ENCODE assay signal across 8 cellular contexts in the genomic region with DNA sequence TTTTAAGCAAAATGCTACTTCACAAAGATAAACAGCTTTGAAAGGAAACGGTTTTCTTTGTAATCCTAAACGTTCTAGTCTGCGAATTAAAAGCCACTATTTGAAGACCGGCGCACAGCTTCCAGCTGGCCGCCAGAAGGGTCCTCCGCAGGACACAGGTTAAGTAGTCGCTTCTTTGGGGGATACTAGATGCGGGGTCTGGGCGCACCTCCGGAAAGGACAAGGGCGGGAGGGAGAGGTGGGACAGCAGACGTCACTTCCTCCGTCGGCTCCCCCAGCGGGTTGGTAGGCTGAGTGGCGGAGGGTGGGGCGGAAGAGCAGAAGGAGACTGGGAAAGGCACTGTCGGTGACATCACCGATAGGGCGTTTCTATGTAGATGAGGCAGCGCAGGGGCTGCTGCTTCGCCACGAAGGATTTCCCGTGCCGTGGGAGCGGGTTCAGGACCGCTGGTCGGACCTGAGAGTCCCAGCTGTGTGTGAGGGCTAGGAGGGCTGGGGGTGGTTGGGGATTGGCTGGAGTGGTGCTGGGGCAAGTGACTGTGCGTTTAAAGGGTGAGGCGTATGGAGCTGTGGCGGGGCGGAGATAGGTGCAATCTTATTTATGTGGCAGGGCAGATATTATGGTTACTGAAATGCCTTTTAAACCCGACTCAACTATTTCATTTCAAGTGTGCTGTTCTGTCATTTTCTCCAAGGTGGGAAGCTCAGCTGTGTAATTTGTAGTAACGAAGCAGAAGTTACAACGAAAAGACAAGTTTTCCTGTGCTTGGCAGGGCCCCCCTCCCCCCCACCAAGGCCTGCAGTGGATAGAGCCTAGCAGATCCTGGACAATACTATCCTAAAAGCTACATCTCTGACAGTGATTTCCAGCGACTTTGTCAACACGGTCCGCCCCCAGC.
DNase-seq lines count a peak whose midpoint lies in the region; ATAC-seq and TF ChIP-seq lines count a peak whose summit lies in the region.
"Not testable (repeated sequence)": the region's sequence is repeated elsewhere in the genome, so short reads cannot be mapped to it uniquely, and the experiment has no call there.

No MANE protein-coding gene starts in this region.

- ATAC-seq in GM18517 (IDR thresholded peaks at IDR 0.05; ENCODE audit: unreplicated experiment) (peak; percentile 91), HG02970 (IDR thresholded peaks at IDR 0.05; ENCODE audit: low FRiP score, unreplicated experiment) (peak; percentile 83)

- H3K4me3 ChIP-seq in left ventricle myocardium inferior = peak overlapping the region; percentile 68

- not testable (repeated sequence) for H3K36me3 ChIP-seq in left ventricle myocardium inferior

- intact Hi-C loops in left ventricle myocardium inferior (cut with micrococcal nuclease) = not testable (repeated sequence)

- DNase-seq in A172 (ENCODE audit: low spot score) = peak; percentile 99
- peak; percentile 98 for DNase-seq in NCI-H1694 (lab: John Stamatoyannopoulos, UW)
- DNase-seq in T follicular helper cell (ENCODE audit: low read depth) = peak; percentile 20
- peak in 53 of 58 donors; percentile 11 to 85 (median 56) for DNase-seq in anterior cingulate cortex (lab: John Stamatoyannopoulos, UW)
- peak; percentile 58 for DNase-seq in left ventricle myocardium inferior
- DNase-seq in pons (ENCODE audit: low spot score) = peak; percentile 97

- TF ChIP-seq CTCF in left ventricle myocardium inferior (IDR thresholded peaks at IDR 0.05; ENCODE audit: borderline replicate concordance) = not testable (repeated sequence)

- H3K9me3 ChIP-seq in left ventricle myocardium inferior (replicated peaks) = not testable (repeated sequence)

- peak overlapping the region; percentile 94 for H3K27ac ChIP-seq in left ventricle myocardium inferior (replicated peaks)

- H3K27me3 ChIP-seq in left ventricle myocardium inferior (ENCODE audit: low read depth) = not testable (repeated sequence)

- H3K4me1 ChIP-seq in left ventricle myocardium inferior = not testable (repeated sequence)

Comparison
In these comparisons a context has a peak if more than half of its experiments do, and no peak if none do; other contexts are left out.
1. Peak in every context shown above with its lines: DNase-seq, ATAC-seq, H3K4me3 ChIP-seq and H3K27ac ChIP-seq.
2. DNase-seq: peak in every context shown above with its lines; median percentile 99 in A172; 98 in NCI-H1694; 97 in pons; 58 in left ventricle myocardium inferior; 56 in anterior cingulate cortex; 20 in T follicular helper cell.